In the genomic region with DNA sequence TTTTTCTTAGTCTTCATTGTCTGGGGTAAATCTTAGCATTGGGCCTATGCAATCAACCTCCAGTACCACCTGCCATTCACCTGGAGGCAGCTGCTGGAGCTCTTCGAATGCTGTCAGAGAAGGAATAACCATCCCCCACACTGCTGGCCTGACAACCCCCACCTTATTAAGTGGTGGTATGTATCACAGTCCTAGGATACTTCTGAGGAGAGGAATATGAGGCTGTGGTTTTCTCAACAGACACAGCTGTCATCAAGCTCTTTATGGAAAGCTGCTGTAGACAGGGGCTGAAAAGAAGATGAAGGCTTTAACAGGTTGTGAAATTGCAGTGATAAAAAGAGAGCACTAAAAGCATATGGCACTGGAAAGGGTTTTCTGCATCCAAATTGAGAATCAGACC, we compare ENCODE assay signal across 18 cellular contexts.
"Had no signal": no experiment of that assay in that cellular context is flagged by ENCODE, and none has a peak within 500 bp of the region (broad histone marks: within the 10 kb centered on the region; RNA-seq: fewer than 3 reads in every experiment).

No MANE protein-coding gene starts in this region.

- H3K4me1 ChIP-seq: left ventricle myocardium inferior, sigmoid colon, upper lobe of left lung had no signal

- ATAC-seq: activated CD8-positive, alpha-beta T cell treated with anti-CD3 and anti-CD28 coated beads, Interleukin-2, amount 10 ng/mL, durations not matched to agents 7 days and 5 days; natural killer cell treated with Interleukin-12 subunit alpha and Interleukin-12 subunit beta and Interleukin-15 and Interleukin-18, amount 100 ng/mL, for 72 hours; stimulated activated naive B cell treated with anti-CD40 and anti-IgM and Interleukin-4, amounts not matched to agents 10 μg/mL and 1 μg/mL and 100 μg/mL, for 72 hours had no signal

- H3K27ac Mint-ChIP-seq: activated CD4-positive, alpha-beta T cell treated with anti-CD3 and anti-CD28 coated beads, Interleukin-2, amount 10 ng/mL, durations not matched to agents 24 days and 14 days; activated CD8-positive, alpha-beta T cell treated with anti-CD3 and anti-CD28 coated beads, Interleukin-2, amount 10 ng/mL, durations not matched to agents 7 days and 5 days; activated naive CD4-positive, alpha-beta T cell treated with anti-CD3 and anti-CD28 coated beads for 36 hours; activated T-cell treated with anti-CD3 and anti-CD28 coated beads, Interleukin-2, amount 50 U/mL, for 24 hours; activated T-helper 2 cell treated with anti-CD3 and anti-CD28 coated beads, Interferon-gamma antibody, Interleukin-2, Interleukin-4, amounts not matched to agents 10 μg/mL and 5 μg/mL and 100 μg/mL, durations not matched to agents 14 hours and 24 hours and 36 hours; natural killer cell treated with Interleukin-12 subunit alpha and Interleukin-12 subunit beta and Interleukin-15 and Interleukin-18, amount 100 ng/mL, for 72 hours; stimulated activated naive B cell treated with anti-CD40 and anti-IgM and Interleukin-4, amounts not matched to agents 10 μg/mL and 1 μg/mL and 100 μg/mL, for 72 hours; T-helper 1 cell treated with Interleukin-12 subunit alpha and Interleukin-12 subunit beta and Interleukin-4 antibody, amounts not matched to agents 30 μg/mL and 1 μg/mL, for 36 hours had no signal

- H3K4me3 ChIP-seq: coronary artery, left ventricle myocardium inferior, sigmoid colon, thoracic aorta, upper lobe of left lung had no signal

- H3K27me3 Mint-ChIP-seq: activated CD4-positive, alpha-beta T cell treated with anti-CD3 and anti-CD28 coated beads, Interleukin-2, amount 10 ng/mL, durations not matched to agents 24 days and 14 days; activated T-cell treated with anti-CD3 and anti-CD28 coated beads, Interleukin-2, amount 50 U/mL, for 24 hours; central memory CD8-positive, alpha-beta T cell; natural killer cell treated with Interleukin-12 subunit alpha and Interleukin-12 subunit beta and Interleukin-15 and Interleukin-18, amount 100 ng/mL, for 72 hours; stimulated activated naive B cell treated with anti-CD40 and anti-IgM and Interleukin-4, amounts not matched to agents 10 μg/mL and 1 μg/mL and 100 μg/mL, for 72 hours had no signal

- H3K9me3 ChIP-seq: left ventricle myocardium inferior, sigmoid colon, thoracic aorta, upper lobe of left lung had no signal

- H3K4me3 Mint-ChIP-seq: activated CD4-positive, alpha-beta T cell treated with anti-CD3 and anti-CD28 coated beads, Interleukin-2, amount 10 ng/mL, durations not matched to agents 24 days and 14 days; activated CD8-positive, alpha-beta T cell treated with anti-CD3 and anti-CD28 coated beads, Interleukin-2, amount 10 ng/mL, durations not matched to agents 7 days and 5 days; activated naive CD4-positive, alpha-beta T cell treated with anti-CD3 and anti-CD28 coated beads for 36 hours; activated T-cell treated with anti-CD3 and anti-CD28 coated beads, Interleukin-2, amount 50 U/mL, for 24 hours; central memory CD8-positive, alpha-beta T cell; natural killer cell treated with Interleukin-12 subunit alpha and Interleukin-12 subunit beta and Interleukin-15 and Interleukin-18, amount 100 ng/mL, for 72 hours; stimulated activated naive B cell treated with anti-CD40 and anti-IgM and Interleukin-4, amounts not matched to agents 10 μg/mL and 1 μg/mL and 100 μg/mL, for 72 hours; T-helper 1 cell treated with Interleukin-12 subunit alpha and Interleukin-12 subunit beta and Interleukin-4 antibody, amounts not matched to agents 30 μg/mL and 1 μg/mL, for 36 hours had no signal

- H3K36me3 ChIP-seq: brain microvascular endothelial cell, left ventricle myocardium inferior, sigmoid colon, thoracic aorta, upper lobe of left lung had no signal

- DNase-seq: activated CD4-positive, alpha-beta T cell treated with anti-CD3 and anti-CD28 coated beads, Interleukin-2, amount 10 ng/mL, durations not matched to agents 24 days and 14 days; activated CD8-positive, alpha-beta T cell treated with anti-CD3 and anti-CD28 coated beads, Interleukin-2, amount 10 ng/mL, durations not matched to agents 7 days and 5 days; activated naive CD4-positive, alpha-beta T cell treated with anti-CD3 and anti-CD28 coated beads for 36 hours; activated T-cell treated with anti-CD3 and anti-CD28 coated beads, Interleukin-2, amount 50 U/mL, for 24 hours; anterior cingulate cortex; brain microvascular endothelial cell; erythroblast; head of caudate nucleus; left ventricle myocardium inferior; sigmoid colon; stimulated activated naive B cell treated with anti-CD40 and anti-IgM and Interleukin-4, amounts not matched to agents 10 μg/mL and 1 μg/mL and 100 μg/mL, for 72 hours; upper lobe of left lung had no signal

- H3K9me3 Mint-ChIP-seq: activated CD4-positive, alpha-beta T cell treated with anti-CD3 and anti-CD28 coated beads, Interleukin-2, amount 10 ng/mL, durations not matched to agents 24 days and 14 days; activated naive CD4-positive, alpha-beta T cell treated with anti-CD3 and anti-CD28 coated beads for 36 hours; activated T-cell treated with anti-CD3 and anti-CD28 coated beads, Interleukin-2, amount 50 U/mL, for 24 hours; activated T-helper 2 cell treated with anti-CD3 and anti-CD28 coated beads, Interferon-gamma antibody, Interleukin-2, Interleukin-4, amounts not matched to agents 10 μg/mL and 5 μg/mL and 100 μg/mL, durations not matched to agents 14 hours and 24 hours and 36 hours; central memory CD8-positive, alpha-beta T cell had no signal
